In the genomic region with DNA sequence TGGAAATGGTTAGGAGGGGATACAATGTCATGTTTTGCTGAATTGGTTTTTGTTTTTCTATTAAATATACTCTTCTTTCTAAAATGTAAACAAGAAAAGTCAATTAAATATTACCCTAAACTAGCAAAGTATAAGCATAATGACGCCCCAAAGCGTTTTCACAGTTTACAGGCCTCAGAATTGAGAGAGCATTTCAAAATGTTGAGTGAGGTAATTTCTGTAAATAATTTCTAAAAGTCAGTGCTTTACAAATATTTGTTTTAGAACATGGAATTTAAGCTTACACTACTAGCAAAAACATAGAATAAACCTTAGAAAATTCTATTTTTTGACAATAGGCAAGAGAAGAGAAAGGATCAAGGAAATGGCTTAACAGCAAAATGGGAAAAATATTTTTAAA, we compare ENCODE assay signal across 11 cellular contexts.
"Had no signal": no experiment of that assay in that cellular context is flagged by ENCODE, and none has a peak within 500 bp of the region (broad histone marks: within the 10 kb centered on the region; RNA-seq: fewer than 3 reads in every experiment).

No MANE protein-coding gene starts in this region.

- H3K4me3 ChIP-seq: GM23248, GM23338, HAP-1 had no signal

- H2AFZ ChIP-seq: GM23248, GM23338 had no signal

- H3K9ac ChIP-seq: GM23248 had no signal

- H3K4me1 ChIP-seq: HAP-1 had no signal

- H3K27ac ChIP-seq: GM23248 had no signal

- DNase-seq: GM23248, GOT3, H7, H9, HCEC 1CT, HFFc6 had no signal

- ATAC-seq: GM23338, HCT116 had no signal

- H3K4me2 ChIP-seq: GM23338 had no signal

- FAIRE-seq: H1, H54 had no signal

- H3K9me3 ChIP-seq: HAP-1 had no signal

- H3K36me3 ChIP-seq: HAP-1 had no signal
